In genomic region chr11:76660533-76661305, GRCh38 we compare ENCODE assay signal across 1 cellular context.
TF ChIP-seq lines count a peak whose summit lies in the region.

No MANE protein-coding gene starts in this region.

TF ChIP-seq in IMR-90, 13 proteins besides CTCF, POLR2A, EP300 and RAD21 (continued from another document):
- TF ChIP-seq RFX5 (IDR thresholded peaks at IDR 0.05; ENCODE audit: low read depth, low read length): no peak
TF ChIP-seq in IMR-90: peak in this region for 0.
